In the genomic region with DNA sequence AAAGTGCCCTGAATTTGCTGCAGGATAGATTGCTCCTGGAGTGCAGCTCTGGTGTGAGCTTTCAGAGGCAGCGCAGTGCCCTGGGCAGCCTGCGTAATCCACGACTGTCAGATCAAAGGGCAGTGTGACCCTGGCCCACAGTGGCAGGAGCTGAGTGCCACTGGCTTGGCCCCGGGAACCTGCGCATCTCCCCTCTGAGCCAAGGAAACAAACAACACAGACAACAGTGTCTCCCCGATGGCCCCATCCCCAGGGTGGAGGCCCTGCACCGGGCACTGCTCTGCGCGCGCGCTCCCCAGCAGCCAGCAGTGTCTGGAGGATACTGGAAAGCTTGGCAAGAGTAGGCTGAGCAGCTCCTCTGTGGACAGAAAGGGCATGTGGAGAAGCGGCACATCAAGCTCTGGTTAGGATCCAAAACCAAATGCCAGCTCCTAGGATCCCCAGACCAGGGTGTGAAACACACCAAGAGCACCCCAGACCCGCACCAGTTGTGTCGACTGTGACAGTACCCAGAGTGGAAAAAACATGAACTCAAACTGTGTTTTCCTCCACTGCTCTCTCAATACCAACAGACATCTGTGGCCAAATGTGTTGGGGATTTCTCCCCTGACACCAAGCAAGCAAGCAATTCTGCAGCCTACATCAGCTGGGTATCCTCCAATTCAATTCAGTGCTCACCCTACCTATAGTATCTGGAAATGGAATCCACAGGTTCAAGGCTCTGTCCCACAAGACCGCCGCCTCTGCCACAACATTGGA, we compare ENCODE assay signal across 1 cellular context.
TF ChIP-seq lines count a peak whose summit lies in the region.

No MANE protein-coding gene starts in this region.

TF ChIP-seq in K562, 482 proteins besides CTCF, POLR2A, EP300 and RAD21:
- TF ChIP-seq RBM22 (IDR thresholded peaks at IDR 0.05; ENCODE audit: low read depth, low read length, poor library complexity, severe bottlenecking): peak; percentile 84
- no peak for TF ChIP-seq KLF10 (CRISPR knock-in tag; IDR thresholded peaks at IDR 0.05)
- TF ChIP-seq, protein P1, sequence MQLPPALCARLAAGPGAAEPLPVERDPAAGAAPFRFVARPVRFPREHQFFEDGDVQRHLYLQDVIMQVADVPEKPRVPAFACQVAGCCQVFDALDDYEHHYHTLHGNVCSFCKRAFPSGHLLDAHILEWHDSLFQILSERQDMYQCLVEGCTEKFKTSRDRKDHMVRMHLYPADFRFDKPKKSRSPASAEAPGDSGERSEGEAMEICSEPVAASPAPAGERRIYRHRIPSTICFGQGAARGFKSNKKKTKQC (CRISPR knock-in tag; IDR thresholded peaks at IDR 0.05): no peak
- peak; percentile 76 for TF ChIP-seq POLR2G (IDR thresholded peaks at IDR 0.05; ENCODE audit: low read depth, low read length)
- TF ChIP-seq, protein P2, sequence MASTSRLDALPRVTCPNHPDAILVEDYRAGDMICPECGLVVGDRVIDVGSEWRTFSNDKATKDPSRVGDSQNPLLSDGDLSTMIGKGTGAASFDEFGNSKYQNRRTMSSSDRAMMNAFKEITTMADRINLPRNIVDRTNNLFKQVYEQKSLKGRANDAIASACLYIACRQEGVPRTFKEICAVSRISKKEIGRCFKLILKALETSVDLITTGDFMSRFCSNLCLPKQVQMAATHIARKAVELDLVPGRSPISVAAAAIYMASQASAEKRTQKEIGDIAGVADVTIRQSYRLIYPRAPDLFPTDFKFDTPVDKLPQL (IDR thresholded peaks at IDR 0.05; ENCODE audit: extremely low read depth, insufficient read length): no peak
- TF ChIP-seq, protein P3, sequence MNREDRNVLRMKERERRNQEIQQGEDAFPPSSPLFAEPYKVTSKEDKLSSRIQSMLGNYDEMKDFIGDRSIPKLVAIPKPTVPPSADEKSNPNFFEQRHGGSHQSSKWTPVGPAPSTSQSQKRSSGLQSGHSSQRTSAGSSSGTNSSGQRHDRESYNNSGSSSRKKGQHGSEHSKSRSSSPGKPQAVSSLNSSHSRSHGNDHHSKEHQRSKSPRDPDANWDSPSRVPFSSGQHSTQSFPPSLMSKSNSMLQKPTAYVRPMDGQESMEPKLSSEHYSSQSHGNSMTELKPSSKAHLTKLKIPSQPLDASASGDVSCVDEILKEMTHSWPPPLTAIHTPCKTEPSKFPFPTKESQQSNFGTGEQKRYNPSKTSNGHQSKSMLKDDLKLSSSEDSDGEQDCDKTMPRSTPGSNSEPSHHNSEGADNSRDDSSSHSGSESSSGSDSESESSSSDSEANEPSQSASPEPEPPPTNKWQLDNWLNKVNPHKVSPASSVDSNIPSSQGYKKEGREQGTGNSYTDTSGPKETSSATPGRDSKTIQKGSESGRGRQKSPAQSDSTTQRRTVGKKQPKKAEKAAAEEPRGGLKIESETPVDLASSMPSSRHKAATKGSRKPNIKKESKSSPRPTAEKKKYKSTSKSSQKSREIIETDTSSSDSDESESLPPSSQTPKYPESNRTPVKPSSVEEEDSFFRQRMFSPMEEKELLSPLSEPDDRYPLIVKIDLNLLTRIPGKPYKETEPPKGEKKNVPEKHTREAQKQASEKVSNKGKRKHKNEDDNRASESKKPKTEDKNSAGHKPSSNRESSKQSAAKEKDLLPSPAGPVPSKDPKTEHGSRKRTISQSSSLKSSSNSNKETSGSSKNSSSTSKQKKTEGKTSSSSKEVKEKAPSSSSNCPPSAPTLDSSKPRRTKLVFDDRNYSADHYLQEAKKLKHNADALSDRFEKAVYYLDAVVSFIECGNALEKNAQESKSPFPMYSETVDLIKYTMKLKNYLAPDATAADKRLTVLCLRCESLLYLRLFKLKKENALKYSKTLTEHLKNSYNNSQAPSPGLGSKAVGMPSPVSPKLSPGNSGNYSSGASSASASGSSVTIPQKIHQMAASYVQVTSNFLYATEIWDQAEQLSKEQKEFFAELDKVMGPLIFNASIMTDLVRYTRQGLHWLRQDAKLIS (CRISPR knock-in tag; IDR thresholded peaks at IDR 0.05): no peak
